ENCODE assay signal across 14 cellular contexts in the genomic region with DNA sequence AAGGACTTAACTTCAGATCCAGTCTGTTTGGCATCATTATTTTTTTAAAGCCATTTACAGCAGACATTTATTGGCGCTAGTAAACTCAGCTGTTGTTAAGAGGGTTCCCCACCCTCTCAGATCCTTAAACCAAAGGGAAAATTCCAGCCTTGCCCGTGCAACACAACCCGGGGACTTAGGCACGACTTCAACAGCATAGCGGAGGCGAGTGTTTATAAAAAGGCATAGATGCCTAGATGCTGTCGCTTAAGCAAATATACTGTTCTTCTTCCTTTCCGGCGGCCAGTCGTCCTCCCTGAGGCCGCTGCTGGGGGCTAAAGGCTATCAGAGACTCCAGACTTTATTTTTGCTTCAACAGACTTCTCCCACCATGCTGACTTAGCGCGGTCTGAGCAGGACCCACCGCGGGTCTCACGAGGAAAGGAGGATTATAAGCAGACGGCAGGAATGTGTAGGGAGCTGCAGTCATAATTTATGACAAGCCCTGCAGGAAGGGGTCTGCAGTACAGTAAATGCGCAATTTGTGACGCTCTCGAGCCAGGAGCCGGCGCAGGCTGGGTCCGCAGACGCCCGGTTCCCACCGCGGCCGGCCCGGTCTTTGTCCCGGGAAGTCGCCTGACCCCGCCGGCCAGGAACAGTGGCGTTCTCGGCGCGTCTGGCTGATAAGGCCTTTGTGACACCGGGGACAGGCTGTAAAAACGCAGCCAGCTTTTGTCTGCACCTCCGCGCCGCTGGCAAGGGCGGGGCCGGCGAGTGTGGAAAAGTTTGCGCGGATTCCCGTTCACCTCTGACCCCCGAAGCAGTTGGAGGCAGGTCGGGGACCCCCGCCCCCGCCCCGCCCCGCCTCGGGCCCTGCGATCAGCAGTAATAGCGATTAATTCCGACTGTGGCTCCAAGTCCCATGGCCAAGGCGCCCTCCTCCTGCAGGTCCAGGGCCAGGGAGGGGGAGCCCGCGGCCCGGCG.
A peak's percentile ranks its signal among the peaks of the same experiment; 100 is the strongest.
DNase-seq lines count a peak whose midpoint lies in the region; ATAC-seq and TF ChIP-seq lines count a peak whose summit lies in the region.
"Had no signal": no experiment of that assay in that cellular context is flagged by ENCODE, and none has a peak within 500 bp of the region (broad histone marks: within the 10 kb centered on the region; RNA-seq: fewer than 3 reads in every experiment).

No MANE protein-coding gene starts in this region.

- H3K9me3 Mint-ChIP-seq in glutamatergic neuron (ENCODE audit: unreplicated experiment) (peaks cover 1% of the 10 kb centered on the region), mesothelial cell of epicardium (no peaks in the 10 kb centered on the region)

- no peaks in the 10 kb centered on the region for H3K36me3 ChIP-seq in tibial nerve

- H3K36me3 Mint-ChIP-seq in glutamatergic neuron (ENCODE audit: unreplicated experiment) (no peaks in the 10 kb centered on the region), mesothelial cell of epicardium (no peaks in the 10 kb centered on the region)

- H3K9me3 ChIP-seq in tibial nerve, result no peaks in the 10 kb centered on the region

- TF ChIP-seq CTCF in glutamatergic neuron (IDR thresholded peaks at IDR 0.05; ENCODE audit: partially characterized antibody, unreplicated experiment) (no peak), mesothelial cell of epicardium (IDR thresholded peaks at IDR 0.05; ENCODE audit: unreplicated experiment) (no peak), tibial nerve (IDR thresholded peaks at IDR 0.05) (no peak)

- TF ChIP-seq EP300 in tibial nerve (IDR thresholded peaks at IDR 0.05), result no peak

- H3K4me1 Mint-ChIP-seq in glutamatergic neuron (ENCODE audit: low read depth, unreplicated experiment) (peaks cover 5% of the 10 kb centered on the region), mesothelial cell of epicardium (peaks cover 30% of the 10 kb centered on the region)

- peak in 2 of 3 experiments; percentile 27 to 33 for DNase-seq in NCI-H1417 (lab: John Stamatoyannopoulos, UW)
- no peak for DNase-seq in NCI-H1417 treated with DMSO at 0.1 percent for 48 hours (lab: John Stamatoyannopoulos, UW)
- peak; percentile 55 for DNase-seq in glutamatergic neuron
- peak in 1 of 2 experiments; percentile 62 for DNase-seq in mesothelial cell of epicardium (ENCODE audit: low spot score in 2 of 2, unreplicated experiment in 2 of 2)
- DNase-seq in tibial nerve (ENCODE audit: low spot score in 2 of 2), result no peak
- DNase-seq in SK-N-DZ (ENCODE audit: low spot score), result no peak
- DNase-seq: cortex of kidney, GDM1, hippocampal formation, NCI-H1105, PC-9 had no signal

- WGBS in tibial nerve, 2 donors, result 12 to 18% methylated on average over 48 to 61 of the region's 63 CpGs

- H3K4me3 ChIP-seq in tibial nerve, result peak overlapping the region in 3 of 4 donors; percentile 12 to 41 (median 26)
- H3K4me3 ChIP-seq: PC-9 had no signal

- H3K4me3 Mint-ChIP-seq in glutamatergic neuron (ENCODE audit: unreplicated experiment) (peak overlapping the region; percentile 81), mesothelial cell of epicardium (peak overlapping the region; percentile 70)

- H3K27ac Mint-ChIP-seq in glutamatergic neuron (ENCODE audit: unreplicated experiment), result no peak overlapping the region
- peak overlapping the region; percentile 69 for H3K27ac Mint-ChIP-seq in mesothelial cell of epicardium

- ATAC-seq in HG03175 (IDR thresholded peaks at IDR 0.05; ENCODE audit: unreplicated experiment) (no peak), GM21737 (IDR thresholded peaks at IDR 0.05; ENCODE audit: unreplicated experiment) (no peak)

- H3K27ac ChIP-seq in tibial nerve, result peak overlapping the region; percentile 26 to 65 (median 45)
- H3K27ac ChIP-seq: parathyroid adenoma, PC-9 had no signal

- peaks cover 0 to 55% of the 10 kb centered on the region in 2 donors for H3K27me3 ChIP-seq in tibial nerve

- no peak for TF ChIP-seq POLR2A in tibial nerve (IDR thresholded peaks at IDR 0.05)

- peaks cover 7% of the 10 kb centered on the region for H3K27me3 Mint-ChIP-seq in glutamatergic neuron (ENCODE audit: unreplicated experiment)
- H3K27me3 Mint-ChIP-seq in mesothelial cell of epicardium (ENCODE audit: low read depth), result peaks cover 93% of the 10 kb centered on the region

- peaks cover 0 to 19% (median 12%) of the 10 kb centered on the region in 4 donors for H3K4me1 ChIP-seq in tibial nerve
- H3K4me1 ChIP-seq: parathyroid adenoma had no signal

Comparison
In these comparisons a context has a peak if more than half of its experiments do, and no peak if none do; other contexts are left out.
1. DNase-seq: peak in NCI-H1417 (2 of 3) and glutamatergic neuron (single experiment); none in NCI-H1417 treated with DMSO at 0.1 percent for 48 hours (single experiment), tibial nerve (0 of 2) and SK-N-DZ (single experiment).